17 cellular contexts compared by ENCODE assay signal in the genomic region with DNA sequence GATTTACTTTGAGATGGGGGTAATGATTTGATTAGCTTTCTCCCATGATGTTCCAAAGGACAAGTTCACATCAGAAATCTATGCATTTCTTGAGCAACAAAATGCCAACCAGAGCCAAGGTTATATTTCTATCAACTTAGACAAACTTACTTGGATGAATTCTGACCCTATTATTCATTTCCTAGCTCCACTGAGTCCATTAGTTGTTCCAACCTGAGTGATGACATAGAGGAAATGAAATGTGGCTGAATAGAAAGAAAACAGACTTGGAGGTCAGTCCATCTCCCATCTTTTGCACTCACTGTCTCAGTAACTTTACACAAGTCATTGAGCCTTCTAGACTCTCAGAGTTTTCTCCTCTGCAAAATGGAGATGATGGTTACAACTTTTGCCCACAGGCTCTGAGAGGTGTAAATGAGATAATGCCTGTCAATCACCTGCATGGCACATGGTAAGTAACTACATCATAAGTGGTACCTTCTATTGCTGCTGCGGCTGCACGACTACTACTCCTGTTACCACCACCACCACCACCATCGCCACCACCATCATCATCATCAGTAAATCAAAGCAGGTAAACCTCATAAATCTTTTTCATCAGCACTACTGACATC.
DNase-seq lines count a peak whose midpoint lies in the region; ATAC-seq and TF ChIP-seq lines count a peak whose summit lies in the region.
"Had no signal": no experiment of that assay in that cellular context is flagged by ENCODE, and none has a peak within 500 bp of the region (broad histone marks: within the 10 kb centered on the region; RNA-seq: fewer than 3 reads in every experiment).

No MANE protein-coding gene starts in this region.

- H2AK9ac ChIP-seq in IMR-90 (replicated peaks; ENCODE audit: low read depth, low read length, poor library complexity) = no peak overlapping the region

- no peak overlapping the region; the same call in 1 of the 2 replicates for H3K4me2 ChIP-seq in IMR-90 (ENCODE audit: low read depth, low read length)
- H3K4me2 ChIP-seq: PC-9 had no signal

- peak overlapping the region; percentile 7; the same call in 1 of the 2 replicates for H3K18ac ChIP-seq in IMR-90 (ENCODE audit: low read depth, low read length)

- H3K4me3 ChIP-seq in Caco-2 (ENCODE audit: low read depth, low read length) = no peak overlapping the region
- H3K4me3 ChIP-seq in IMR-90 (ENCODE audit: insufficient read depth, low read depth, low read length) = no peak overlapping the region
- no peak overlapping the region for H3K4me3 ChIP-seq in brain microvascular endothelial cell (ENCODE audit: low read depth, low read length)
- H3K4me3 ChIP-seq in kidney epithelial cell (ENCODE audit: low read depth, low read length) = no peak overlapping the region
- H3K4me3 ChIP-seq: PC-9, thoracic aorta had no signal

- H2AK5ac ChIP-seq in IMR-90 (ENCODE audit: low read depth, low read length) = peak overlapping the region; percentile 73; the same call in 1 of the 2 replicates

- no peak overlapping the region for H2AFZ ChIP-seq in IMR-90 (replicated peaks; ENCODE audit: low read length, poor library complexity)
- H2AFZ ChIP-seq: PC-9 had no signal

- H3K9me3 ChIP-seq in Caco-2 = no peaks in the 10 kb centered on the region
- H3K9me3 ChIP-seq in IMR-90 (ENCODE audit: control insufficient read depth, insufficient read depth, low read length) = no peaks in the 10 kb centered on the region
- H3K9me3 ChIP-seq: thoracic aorta had no signal

- no peak for TF ChIP-seq RAD21 in IMR-90 (IDR thresholded peaks at IDR 0.05; ENCODE audit: low read length)

- H3K27ac ChIP-seq in IMR-90 (ENCODE audit: insufficient read depth, low read length) (no peak overlapping the region), brain microvascular endothelial cell (peak overlapping the region; percentile 49)
- H3K27ac ChIP-seq: PC-9, thoracic aorta had no signal

- dilution Hi-C loops in IMR-90 (cut with HindIII; ENCODE audit: low sequenced_read_pairs, unreplicated experiment) = no loop called here

- H3K27me3 ChIP-seq in Caco-2 (replicated peaks; ENCODE audit: control insufficient read depth, insufficient read depth, low read length) (no peaks in the 10 kb centered on the region), IMR-90 (ENCODE audit: control insufficient read depth, insufficient read depth, low read length) (no peaks in the 10 kb centered on the region), brain microvascular endothelial cell (replicated peaks) (no peaks in the 10 kb centered on the region), kidney epithelial cell (ENCODE audit: control insufficient read depth, insufficient read depth, low read length) (no peaks in the 10 kb centered on the region)

- H2BK5ac ChIP-seq in IMR-90 (ENCODE audit: low read depth, low read length, poor library complexity, severe bottlenecking) = peak overlapping the region; percentile 59

- H3K36me3 Mint-ChIP-seq in Caco-2 (ENCODE audit: insufficient read depth, unreplicated experiment) = peaks cover 48% of the 10 kb centered on the region
- H3K36me3 Mint-ChIP-seq in mesothelial cell of epicardium = peaks cover 11% of the 10 kb centered on the region

- ATAC-seq in IMR-90 (ENCODE audit: low read depth) (peak; percentile 35; the same call in 1 of the 2 replicates), GM21737 (IDR thresholded peaks at IDR 0.05; ENCODE audit: unreplicated experiment) (no peak), HG02870 (IDR thresholded peaks at IDR 0.05; ENCODE audit: unreplicated experiment) (no peak)
- ATAC-seq: activated naive CD8-positive, alpha-beta T cell treated with anti-CD3 and anti-CD28 coated beads, Interleukin-2, amount 50 U/mL, for 24 hours had no signal

- DNase-seq in Caco-2 = no peak
- DNase-seq in IMR-90 = peak; percentile 72
- peak; percentile 49 for DNase-seq in brain microvascular endothelial cell
- peak; percentile 74 for DNase-seq in kidney epithelial cell (ENCODE audit: low read depth)
- no peak for DNase-seq in mesothelial cell of epicardium (ENCODE audit: low spot score in 2 of 2, unreplicated experiment in 2 of 2)
- DNase-seq in HuH-7.5 (ENCODE audit: low spot score) = no peak
- DNase-seq: activated CD4-positive, alpha-beta T cell treated with anti-CD3 and anti-CD28 coated beads for 4 hours; activated naive CD8-positive, alpha-beta T cell treated with anti-CD3 and anti-CD28 coated beads, Interleukin-2, amount 50 U/mL, for 24 hours; activated T-cell treated with anti-CD3 and anti-CD28 coated beads, Interleukin-2, amount 50 U/mL, for 1 hour; islet precursor cell; NCI-H1436; NCI-H446 treated with DMSO at 0.1 percent for 48 hours; T-helper 1 cell had no signal

- WGBS in IMR-90 (ENCODE audit: extremely low coverage in 2 of 2, insufficient read length in 1 of 2), 2 experiments = 100% methylated on average over 3 of the region's 3 CpGs; no CpG with 5 or more reads in 1 of the 2 experiments

- H3K4ac ChIP-seq in IMR-90 (ENCODE audit: low read depth, low read length) = peak overlapping the region; percentile 56

- no peak overlapping the region; the same call in 1 of the 2 replicates for H3K14ac ChIP-seq in IMR-90 (replicated peaks; ENCODE audit: low read depth, low read length)

- peaks cover 19% of the 10 kb centered on the region; the same call in 1 of the 2 replicates for H4K20me1 ChIP-seq in IMR-90 (ENCODE audit: insufficient read depth, low read length)

- no peak overlapping the region for H3K4me3 Mint-ChIP-seq in Caco-2 (ENCODE audit: unreplicated experiment)
- H3K4me3 Mint-ChIP-seq in mesothelial cell of epicardium = no peak overlapping the region
- H3K4me3 Mint-ChIP-seq: activated naive CD8-positive, alpha-beta T cell treated with anti-CD3 and anti-CD28 coated beads, Interleukin-2, amount 50 U/mL, for 24 hours had no signal

- H3K9me3 Mint-ChIP-seq in Caco-2 (ENCODE audit: unreplicated experiment) (no peaks in the 10 kb centered on the region), mesothelial cell of epicardium (no peaks in the 10 kb centered on the region)
- H3K9me3 Mint-ChIP-seq: activated naive CD8-positive, alpha-beta T cell treated with anti-CD3 and anti-CD28 coated beads, Interleukin-2, amount 50 U/mL, for 24 hours had no signal

- H3K4me1 Mint-ChIP-seq in Caco-2 (ENCODE audit: low read depth, unreplicated experiment) (peaks cover 25% of the 10 kb centered on the region), mesothelial cell of epicardium (peaks cover 50% of the 10 kb centered on the region)

- H4K8ac ChIP-seq in IMR-90 (ENCODE audit: low read depth in 2 of 2, low read length in 2 of 2) = peak overlapping the region; percentile 7 to 20; a peak in 2 of 4 replicates

- H3K27ac Mint-ChIP-seq in Caco-2 (ENCODE audit: unreplicated experiment) (peak overlapping the region; percentile 45), mesothelial cell of epicardium (no peak overlapping the region)
- H3K27ac Mint-ChIP-seq: activated naive CD8-positive, alpha-beta T cell treated with anti-CD3 and anti-CD28 coated beads, Interleukin-2, amount 50 U/mL, for 24 hours had no signal

- intact Hi-C loops in Caco-2 (cut with micrococcal nuclease; ENCODE audit: unreplicated experiment) = no loop called here
- intact Hi-C loops in IMR-90 (cut with micrococcal nuclease) = no loop called here

- H2BK20ac ChIP-seq in IMR-90 (ENCODE audit: low read depth, low read length) = peak overlapping the region; percentile 69; the same call in 1 of the 2 replicates

- H3K9me1 ChIP-seq in IMR-90 (ENCODE audit: insufficient read depth, low read length) = peaks cover 17% of the 10 kb centered on the region

- H2BK120ac ChIP-seq in IMR-90 (ENCODE audit: low read depth, low read length) = peak overlapping the region; percentile 18; the same call in 1 of the 2 replicates

- 0 out of 2 replicates have a peak overlapping the region, but pooled peaks have one; percentile 35 for H4K91ac ChIP-seq in IMR-90 (ENCODE audit: insufficient read depth, low read depth, low read length)

- peaks cover 31 to 76% of the 10 kb centered on the region in 2 experiments for H3K79me1 ChIP-seq in IMR-90 (ENCODE audit: low read depth in 1 of 2, low read length in 2 of 2)

- TF ChIP-seq POLR2A in IMR-90 (IDR thresholded peaks at IDR 0.05; ENCODE audit: low read depth, low read length) = no peak

- H4K5ac ChIP-seq in IMR-90 (ENCODE audit: low read depth, low read length) = no peak overlapping the region

- BruUV-seq in Caco-2 (replicated peaks; lab: Mats Ljungman, UMichigan) (no TSS peak), IMR-90 (replicated peaks; lab: Mats Ljungman, UMichigan) (no TSS peak)

- H3K9ac ChIP-seq in IMR-90 (ENCODE audit: low read depth, low read length) = no peak overlapping the region

- TF ChIP-seq CTCF in Caco-2 (IDR thresholded peaks at IDR 0.05; ENCODE audit: insufficient read depth in 1 of 2, low read depth in 1 of 2, low read length in 1 of 2, severe bottlenecking in 1 of 2, unreplicated experiment in 1 of 2) = no peak
- no peak for TF ChIP-seq CTCF in IMR-90 (conservative IDR thresholded peaks at IDR 0.05; ENCODE audit: low read depth, low read length)
- no peak for TF ChIP-seq CTCF in brain microvascular endothelial cell (IDR thresholded peaks at IDR 0.05; ENCODE audit: low read depth, low read length, missing control alignments)
- TF ChIP-seq CTCF in kidney epithelial cell (IDR thresholded peaks at IDR 0.05; ENCODE audit: insufficient read depth, low read length, poor library complexity, severe bottlenecking) = no peak
- TF ChIP-seq CTCF in mesothelial cell of epicardium (IDR thresholded peaks at IDR 0.05; ENCODE audit: unreplicated experiment) = no peak

- in situ Hi-C loops in IMR-90 (cut with MboI; ENCODE audit: low sequenced_read_pairs) = no loop called here
- in situ Hi-C loops in brain microvascular endothelial cell (cut with HindIII; ENCODE audit: low pct_ligation_motif_present, low sequenced_read_pairs) = no loop called here

- peak overlapping the region; percentile 1; the same call in 1 of the 2 replicates for H3K23ac ChIP-seq in IMR-90 (ENCODE audit: low read depth, low read length)

- POLR2A ChIA-PET in Caco-2 (lab: Charles Lee) (no interaction called here), IMR-90 (lab: Charles Lee; ENCODE audit: unreplicated experiment) (interaction anchor here (0.5 kb wide), 1 partner anchor 43 kb away, joined by 5 read pairs; no protein-coding TSS in a partner anchor)

- H2BK15ac ChIP-seq in IMR-90 (ENCODE audit: low read depth, low read length) = 0 out of 3 replicates have a peak overlapping the region, but pooled peaks have one; percentile 46

- peaks cover 46% of the 10 kb centered on the region for H3K4me1 ChIP-seq in Caco-2
- H3K4me1 ChIP-seq in IMR-90 (ENCODE audit: control insufficient read depth, insufficient read depth, low read length) = peaks cover 12% of the 10 kb centered on the region

- H3K27me3 Mint-ChIP-seq in Caco-2 (ENCODE audit: insufficient read depth, unreplicated experiment) (no peaks in the 10 kb centered on the region), mesothelial cell of epicardium (ENCODE audit: low read depth) (no peaks in the 10 kb centered on the region)

- CTCF ChIA-PET in Caco-2 (lab: Charles Lee) (no interaction called here), IMR-90 (lab: Yijun Ruan, JAX) (interaction anchor here (0.8 kb wide), 1 partner anchor 132 kb away, joined by 3 read pairs; no protein-coding TSS in a partner anchor)

- H3K36me3 ChIP-seq in Caco-2 (ENCODE audit: control insufficient read depth, insufficient read depth, low read length) (peaks cover 3% of the 10 kb centered on the region; the same call in 1 of the 2 replicates), IMR-90 (ENCODE audit: control insufficient read depth, insufficient read depth, low read length) (0 out of 2 replicates have a peak, but pooled peaks cover 5% of the 10 kb centered on the region), brain microvascular endothelial cell (replicated peaks) (no peaks in the 10 kb centered on the region), kidney epithelial cell (ENCODE audit: control insufficient read depth, insufficient read depth, low read length) (peaks cover 1% of the 10 kb centered on the region)
- H3K36me3 ChIP-seq: thoracic aorta had no signal

- no peak overlapping the region for H3K56ac ChIP-seq in IMR-90 (ENCODE audit: extremely low read depth, insufficient read depth, low read length)

Comparison
In these comparisons a context has a peak if more than half of its experiments do, and no peak if none do; other contexts are left out.
1. DNase-seq: peak in IMR-90 (single experiment), brain microvascular endothelial cell (single experiment) and kidney epithelial cell (single experiment); none in Caco-2 (0 of 2), mesothelial cell of epicardium (0 of 2) and HuH-7.5 (single experiment).